20 cellular contexts compared by ENCODE assay signal in the genomic region with DNA sequence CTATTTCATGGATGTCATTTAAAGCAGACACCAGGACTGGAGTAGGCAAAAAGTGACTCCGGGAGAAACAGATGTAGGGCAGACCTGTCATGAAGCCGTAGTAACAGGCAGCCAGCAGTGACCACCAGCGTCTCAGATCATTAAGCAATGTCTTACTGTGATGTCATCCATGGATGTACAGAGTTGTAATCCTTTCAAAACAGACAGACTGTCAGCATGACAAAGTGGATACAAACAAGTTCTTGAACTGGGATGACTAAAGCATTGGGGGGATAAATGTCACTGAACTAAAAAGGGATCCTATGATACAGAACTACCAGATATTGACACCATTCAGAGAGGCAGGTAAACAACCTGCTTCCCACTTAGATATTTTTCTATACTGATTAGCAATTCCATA.
DNase-seq lines count a peak whose midpoint lies in the region; ATAC-seq and TF ChIP-seq lines count a peak whose summit lies in the region.
"Had no signal": no experiment of that assay in that cellular context is flagged by ENCODE, and none has a peak within 500 bp of the region (broad histone marks: within the 10 kb centered on the region; RNA-seq: fewer than 3 reads in every experiment).

No MANE protein-coding gene starts in this region.

- H3K27ac Mint-ChIP-seq in nephron progenitor cell: peak overlapping the region; percentile 84
- H3K27ac Mint-ChIP-seq in activated T-helper 17 cell treated with anti-CD3 and anti-CD28 coated beads, Interleukin-2, amount 50 U/mL, for 72 hours: no peak overlapping the region
- no peak overlapping the region for H3K27ac Mint-ChIP-seq in activated T-cell treated with anti-CD3 and anti-CD28 coated beads, Interleukin-2, amount 50 U/mL, for 72 hours
- H3K27ac Mint-ChIP-seq: stimulated activated effector memory CD8-positive, alpha-beta T cell treated with anti-CD3 and anti-CD28 coated beads, Interleukin-12 subunit alpha, Interleukin-12 subunit beta, amount 100 ng/mL, for 72 hours had no signal

- DNase-seq in ELR (ENCODE audit: low read depth) (peak; percentile 35), NCI-H146 treated with DMSO at 0.1 percent for 48 hours (lab: John Stamatoyannopoulos, UW; ENCODE audit: unreplicated experiment) (peak; percentile 16), cardiac fibroblast (ENCODE audit: low read depth in 2 of 2) (peak; percentile 37 to 66), nephron progenitor cell (peak; percentile 26), DMS 273 (lab: John Stamatoyannopoulos, UW; ENCODE audit: unreplicated experiment) (no peak), right cardiac atrium (no peak)
- no peak for DNase-seq in activated T-cell treated with anti-CD3 and anti-CD28 coated beads, Interleukin-2, amount 50 U/mL, for 72 hours
- DNase-seq: activated CD4-positive, alpha-beta T cell treated with anti-CD3 and anti-CD28 coated beads for 1 hour; activated CD8-positive, alpha-beta memory T cell treated with anti-CD3 and anti-CD28 coated beads, Interleukin-2, amount 50 U/mL, for 4 hours; activated naive CD4-positive, alpha-beta T cell treated with Interleukin-2 at 50 U/mL for 16 hours; hypothalamus; NCI-H2081 treated with DMSO at 0.1 percent for 48 hours; occipital lobe; SIG-M5; small intestine; transverse colon had no signal

- no peaks in the 10 kb centered on the region for H3K27me3 Mint-ChIP-seq in nephron progenitor cell (ENCODE audit: low read depth, poor library complexity)
- peaks cover 8% of the 10 kb centered on the region for H3K27me3 Mint-ChIP-seq in activated T-helper 17 cell treated with anti-CD3 and anti-CD28 coated beads, Interleukin-2, amount 50 U/mL, for 72 hours
- H3K27me3 Mint-ChIP-seq in activated T-cell treated with anti-CD3 and anti-CD28 coated beads, Interleukin-2, amount 50 U/mL, for 72 hours (ENCODE audit: low read depth): peaks cover 19% of the 10 kb centered on the region

- H3K36me3 Mint-ChIP-seq in nephron progenitor cell (ENCODE audit: low read depth): no peaks in the 10 kb centered on the region
- no peaks in the 10 kb centered on the region for H3K36me3 Mint-ChIP-seq in activated T-helper 17 cell treated with anti-CD3 and anti-CD28 coated beads, Interleukin-2, amount 50 U/mL, for 72 hours (ENCODE audit: low read depth)
- no peaks in the 10 kb centered on the region for H3K36me3 Mint-ChIP-seq in activated T-cell treated with anti-CD3 and anti-CD28 coated beads, Interleukin-2, amount 50 U/mL, for 72 hours (ENCODE audit: insufficient read depth in 2 of 2)
- H3K36me3 Mint-ChIP-seq: stimulated activated effector memory CD8-positive, alpha-beta T cell treated with anti-CD3 and anti-CD28 coated beads, Interleukin-12 subunit alpha, Interleukin-12 subunit beta, amount 100 ng/mL, for 72 hours had no signal

- no peaks in the 10 kb centered on the region for H3K4me1 ChIP-seq in right cardiac atrium (ENCODE audit: control insufficient read depth, insufficient read depth, low read length)
- H3K4me1 ChIP-seq: HAP-1, transverse colon had no signal

- no peak overlapping the region for H3K4me3 ChIP-seq in cardiac fibroblast (replicated peaks in 1 of 2; ENCODE audit: low read depth in 2 of 2, low read length in 2 of 2)
- no peak overlapping the region for H3K4me3 ChIP-seq in right cardiac atrium (ENCODE audit: low read length)
- H3K4me3 ChIP-seq: HAP-1, transverse colon had no signal

- TF ChIP-seq CTCF in cardiac fibroblast (IDR thresholded peaks at IDR 0.05; ENCODE audit: low read depth, low read length) (no peak), nephron progenitor cell (IDR thresholded peaks at IDR 0.05) (no peak)

- H3K4me1 Mint-ChIP-seq in nephron progenitor cell: peaks cover 66% of the 10 kb centered on the region
- no peaks in the 10 kb centered on the region for H3K4me1 Mint-ChIP-seq in activated T-helper 17 cell treated with anti-CD3 and anti-CD28 coated beads, Interleukin-2, amount 50 U/mL, for 72 hours
- H3K4me1 Mint-ChIP-seq in activated T-cell treated with anti-CD3 and anti-CD28 coated beads, Interleukin-2, amount 50 U/mL, for 72 hours (ENCODE audit: low read depth): no peaks in the 10 kb centered on the region
- H3K4me1 Mint-ChIP-seq: stimulated activated effector memory CD8-positive, alpha-beta T cell treated with anti-CD3 and anti-CD28 coated beads, Interleukin-12 subunit alpha, Interleukin-12 subunit beta, amount 100 ng/mL, for 72 hours had no signal

- no peaks in the 10 kb centered on the region for H3K9me3 ChIP-seq in right cardiac atrium (ENCODE audit: control insufficient read depth, low read length)
- H3K9me3 ChIP-seq: HAP-1, transverse colon had no signal

- H3K27ac ChIP-seq in right cardiac atrium (ENCODE audit: low read length): no peak overlapping the region
- H3K27ac ChIP-seq: transverse colon had no signal

- no peaks in the 10 kb centered on the region for H3K9me3 Mint-ChIP-seq in nephron progenitor cell
- no peaks in the 10 kb centered on the region for H3K9me3 Mint-ChIP-seq in activated T-helper 17 cell treated with anti-CD3 and anti-CD28 coated beads, Interleukin-2, amount 50 U/mL, for 72 hours
- H3K9me3 Mint-ChIP-seq in activated T-cell treated with anti-CD3 and anti-CD28 coated beads, Interleukin-2, amount 50 U/mL, for 72 hours: no peaks in the 10 kb centered on the region
- H3K9me3 Mint-ChIP-seq: stimulated activated effector memory CD8-positive, alpha-beta T cell treated with anti-CD3 and anti-CD28 coated beads, Interleukin-12 subunit alpha, Interleukin-12 subunit beta, amount 100 ng/mL, for 72 hours had no signal

- peak overlapping the region; percentile 37 for H3K4me3 Mint-ChIP-seq in nephron progenitor cell
- no peak overlapping the region for H3K4me3 Mint-ChIP-seq in activated T-helper 17 cell treated with anti-CD3 and anti-CD28 coated beads, Interleukin-2, amount 50 U/mL, for 72 hours
- H3K4me3 Mint-ChIP-seq in activated T-cell treated with anti-CD3 and anti-CD28 coated beads, Interleukin-2, amount 50 U/mL, for 72 hours: no peak overlapping the region
- H3K4me3 Mint-ChIP-seq: stimulated activated effector memory CD8-positive, alpha-beta T cell treated with anti-CD3 and anti-CD28 coated beads, Interleukin-12 subunit alpha, Interleukin-12 subunit beta, amount 100 ng/mL, for 72 hours had no signal

- ATAC-seq in activated T-helper 17 cell treated with anti-CD3 and anti-CD28 coated beads, Interleukin-2, amount 50 U/mL, for 72 hours (replicated peaks): no peak
- ATAC-seq in activated T-cell treated with anti-CD3 and anti-CD28 coated beads, Interleukin-2, amount 50 U/mL, for 72 hours (replicated peaks in 1 of 2): no peak
- ATAC-seq in right cardiac atrium: no peak
- ATAC-seq: left lobe of liver; stimulated activated effector memory CD8-positive, alpha-beta T cell treated with anti-CD3 and anti-CD28 coated beads, Interleukin-12 subunit alpha, Interleukin-12 subunit beta, amount 100 ng/mL, for 72 hours had no signal

- H3K27me3 ChIP-seq in right cardiac atrium (ENCODE audit: control insufficient read depth, insufficient read depth): no peaks in the 10 kb centered on the region
- H3K27me3 ChIP-seq: transverse colon had no signal

- WGBS in right cardiac atrium: 82% methylated on average over 3 of the region's 3 CpGs

- intact Hi-C loops in right cardiac atrium (cut with DNase I): no loop called here

Comparison
In these comparisons a context has a peak if more than half of its experiments do, and no peak if none do; other contexts are left out.
1. DNase-seq: peak in ELR (single experiment), NCI-H146 treated with DMSO at 0.1 percent for 48 hours (single experiment), cardiac fibroblast (2 of 2) and nephron progenitor cell (single experiment); none in DMS 273 (single experiment), activated T-cell treated with anti-CD3 and anti-CD28 coated beads, Interleukin-2, amount 50 U/mL, for 72 hours (0 of 2) and right cardiac atrium (0 of 3).